ENCODE assay signal across 14 cellular contexts in the genomic region with DNA sequence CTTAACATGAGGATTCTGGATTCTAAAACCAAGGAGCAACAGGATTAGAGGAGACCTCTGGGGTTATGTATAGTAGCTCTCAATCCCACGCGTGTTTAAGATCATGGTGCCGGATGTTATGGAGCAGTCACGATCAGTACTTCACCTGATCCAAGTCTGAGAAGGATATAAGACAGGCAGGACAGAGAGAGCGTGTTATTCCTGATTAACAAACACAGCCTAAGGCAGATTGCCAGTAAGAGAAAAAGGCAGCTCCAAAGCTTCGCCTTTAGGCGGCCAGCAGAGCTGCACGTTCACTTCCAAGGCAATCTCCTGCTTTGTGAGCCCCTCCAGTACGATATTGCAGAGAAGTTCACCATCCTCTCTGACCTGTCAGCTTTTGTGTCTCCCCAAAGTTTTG. TPM values are rescaled to one million over a fixed set of nuclear protein-coding genes. Genes with fewer than 3 reads are reported as not detected.
DNase-seq lines count a peak whose midpoint lies in the region; ATAC-seq, FAIRE-seq and TF ChIP-seq lines count a peak whose summit lies in the region.
"Had no signal": no experiment of that assay in that cellular context is flagged by ENCODE, and none has a peak within 500 bp of the region (broad histone marks: within the 10 kb centered on the region; RNA-seq: fewer than 3 reads in every experiment).

No MANE protein-coding gene starts in this region.

- TF ChIP-seq CTCF in IMR-90 (conservative IDR thresholded peaks at IDR 0.05; ENCODE audit: low read depth, low read length) (no peak), cardiac muscle cell (IDR thresholded peaks at IDR 0.05; ENCODE audit: low read depth, low read length) (peak; percentile 28)

- peaks cover 57% of the 10 kb centered on the region for H4K20me1 ChIP-seq in IMR-90 (ENCODE audit: insufficient read depth, low read length)

- WGBS in IMR-90 (ENCODE audit: extremely low coverage in 2 of 2, insufficient read length in 1 of 2), 2 experiments = 89% methylated on average over 3 of the region's 9 CpGs; no CpG with 5 or more reads in 1 of the 2 experiments

- H2AFZ ChIP-seq in IMR-90 (replicated peaks; ENCODE audit: low read length, poor library complexity) = no peak overlapping the region

- intact Hi-C loops in IMR-90 (cut with micrococcal nuclease) = no loop called here

- BruUV-seq in IMR-90 (replicated peaks; lab: Mats Ljungman, UMichigan) = no TSS peak

- no peak for TF ChIP-seq POLR2A in IMR-90 (IDR thresholded peaks at IDR 0.05; ENCODE audit: low read depth, low read length)

- H3K56ac ChIP-seq in IMR-90 (ENCODE audit: extremely low read depth, insufficient read depth, low read length) = peak overlapping the region; percentile 3; the same call in 1 of the 2 replicates

- H2BK15ac ChIP-seq in IMR-90 (ENCODE audit: low read depth, low read length) = no peak overlapping the region

- DNase-seq in IMR-90 (no peak), astrocyte of the hippocampus (ENCODE audit: low read depth, low spot score) (peak; percentile 42), cardiac muscle cell (ENCODE audit: low read depth in 1 of 2, low spot score in 1 of 2) (peak; percentile 36 to 68), renal cortical epithelial cell (ENCODE audit: low read depth) (peak; percentile 44), frontal cortex (ENCODE audit: low spot score in 2 of 2) (no peak), immature natural killer cell (no peak)
- DNase-seq in T-helper 2 cell treated with Interferon-gamma antibody and Interleukin-4, amounts not matched to agents 5 μg/mL and 100 μg/mL, for 36 hours (ENCODE audit: low spot score) = no peak
- DNase-seq: activated CD4-positive, alpha-beta T cell treated with anti-CD3 and anti-CD28 coated beads for 48 hours; activated naive CD8-positive, alpha-beta T cell treated with anti-CD3 and anti-CD28 coated beads, Interleukin-2, amount 10 ng/mL, durations not matched to agents 7 days and 5 days; colonic mucosa; DMS53 had no signal

- TF ChIP-seq RAD21 in IMR-90 (IDR thresholded peaks at IDR 0.05; ENCODE audit: low read length) = no peak

- H4K91ac ChIP-seq in IMR-90 (ENCODE audit: insufficient read depth, low read depth, low read length) = no peak overlapping the region

- peak overlapping the region in 1 of 5 donors; percentile 4 for H3K4me3 Mint-ChIP-seq in immature natural killer cell
- no peak overlapping the region for H3K4me3 Mint-ChIP-seq in T-helper 2 cell treated with Interferon-gamma antibody and Interleukin-4, amounts not matched to agents 5 μg/mL and 100 μg/mL, for 36 hours
- H3K4me3 Mint-ChIP-seq: activated naive CD8-positive, alpha-beta T cell treated with anti-CD3 and anti-CD28 coated beads, Interleukin-2, amount 10 ng/mL, durations not matched to agents 7 days and 5 days; T-helper 1 cell treated with Interleukin-12 subunit alpha and Interleukin-12 subunit beta and Interleukin-4 antibody, amounts not matched to agents 30 μg/mL and 1 μg/mL, for 36 hours had no signal

- no peak overlapping the region for H2AK9ac ChIP-seq in IMR-90 (replicated peaks; ENCODE audit: low read depth, low read length, poor library complexity)

- no peaks in the 10 kb centered on the region for H3K9me3 ChIP-seq in IMR-90 (ENCODE audit: control insufficient read depth, insufficient read depth, low read length)
- H3K9me3 ChIP-seq in cardiac muscle cell (ENCODE audit: low read depth) = no peaks in the 10 kb centered on the region
- H3K9me3 ChIP-seq: BLaER1, colonic mucosa, esophagus muscularis mucosa had no signal

- H3K36me3 Mint-ChIP-seq in immature natural killer cell = no peaks in the 10 kb centered on the region
- H3K36me3 Mint-ChIP-seq in T-helper 2 cell treated with Interferon-gamma antibody and Interleukin-4, amounts not matched to agents 5 μg/mL and 100 μg/mL, for 36 hours (ENCODE audit: low read depth) = peaks cover 4% of the 10 kb centered on the region
- H3K36me3 Mint-ChIP-seq: activated naive CD8-positive, alpha-beta T cell treated with anti-CD3 and anti-CD28 coated beads, Interleukin-2, amount 10 ng/mL, durations not matched to agents 7 days and 5 days had no signal

- no peak for ATAC-seq in IMR-90 (ENCODE audit: low read depth)

- no peak overlapping the region for H2AK5ac ChIP-seq in IMR-90 (ENCODE audit: low read depth, low read length)

- no peak overlapping the region for H3K4ac ChIP-seq in IMR-90 (ENCODE audit: low read depth, low read length)

- H3K18ac ChIP-seq in IMR-90 (ENCODE audit: low read depth, low read length) = no peak overlapping the region

- in situ Hi-C loops in IMR-90 (cut with MboI; ENCODE audit: low sequenced_read_pairs) = no loop called here

- no peak overlapping the region for H3K27ac ChIP-seq in IMR-90 (ENCODE audit: insufficient read depth, low read length)
- peak overlapping the region; percentile 7 for H3K27ac ChIP-seq in cardiac muscle cell
- H3K27ac ChIP-seq: BLaER1, colonic mucosa had no signal

- no peak overlapping the region for H4K5ac ChIP-seq in IMR-90 (ENCODE audit: low read depth, low read length)

- H3K36me3 ChIP-seq in IMR-90 (ENCODE audit: control insufficient read depth, insufficient read depth, low read length) (no peaks in the 10 kb centered on the region), cardiac muscle cell (no peaks in the 10 kb centered on the region)
- H3K36me3 ChIP-seq: BLaER1, colonic mucosa, esophagus muscularis mucosa had no signal

- H3K27me3 ChIP-seq in IMR-90 (ENCODE audit: control insufficient read depth, insufficient read depth, low read length) = no peaks in the 10 kb centered on the region
- no peaks in the 10 kb centered on the region for H3K27me3 ChIP-seq in cardiac muscle cell
- H3K27me3 ChIP-seq: BLaER1, colonic mucosa, esophagus muscularis mucosa had no signal

- H2BK20ac ChIP-seq in IMR-90 (ENCODE audit: low read depth, low read length) = no peak overlapping the region

- CTCF ChIA-PET in IMR-90 (lab: Yijun Ruan, JAX) = no interaction called here

- H3K14ac ChIP-seq in IMR-90 (replicated peaks; ENCODE audit: low read depth, low read length) = no peak overlapping the region

- H3K4me2 ChIP-seq in IMR-90 (ENCODE audit: low read depth, low read length) = no peak overlapping the region
- H3K4me2 ChIP-seq: BLaER1 had no signal

- no peak for FAIRE-seq in frontal cortex (lab: Jason Lieb, UNC)

- H3K79me1 ChIP-seq in IMR-90 (ENCODE audit: low read depth in 1 of 2, low read length in 2 of 2) = peaks cover 34 to 76% of the 10 kb centered on the region in 2 experiments

- H3K9me3 Mint-ChIP-seq in immature natural killer cell = no peaks in the 10 kb centered on the region
- no peaks in the 10 kb centered on the region for H3K9me3 Mint-ChIP-seq in T-helper 2 cell treated with Interferon-gamma antibody and Interleukin-4, amounts not matched to agents 5 μg/mL and 100 μg/mL, for 36 hours
- H3K9me3 Mint-ChIP-seq: activated naive CD8-positive, alpha-beta T cell treated with anti-CD3 and anti-CD28 coated beads, Interleukin-2, amount 10 ng/mL, durations not matched to agents 7 days and 5 days; T-helper 1 cell treated with Interleukin-12 subunit alpha and Interleukin-12 subunit beta and Interleukin-4 antibody, amounts not matched to agents 30 μg/mL and 1 μg/mL, for 36 hours had no signal

- H2BK120ac ChIP-seq in IMR-90 (ENCODE audit: low read depth, low read length) = no peak overlapping the region

- dilution Hi-C loops in IMR-90 (cut with HindIII; ENCODE audit: low sequenced_read_pairs, unreplicated experiment) = no loop called here

- peaks cover 16% of the 10 kb centered on the region for H3K9me1 ChIP-seq in IMR-90 (ENCODE audit: insufficient read depth, low read length)

- H3K4me3 ChIP-seq in IMR-90 (ENCODE audit: insufficient read depth, low read depth, low read length) (no peak overlapping the region), cardiac muscle cell (no peak overlapping the region)
- H3K4me3 ChIP-seq: BLaER1, colonic mucosa, esophagus muscularis mucosa had no signal

- H3K23ac ChIP-seq in IMR-90 (ENCODE audit: low read depth, low read length) = peak overlapping the region; percentile 79; the same call in 1 of the 2 replicates

- H4K8ac ChIP-seq in IMR-90 (ENCODE audit: low read depth in 2 of 2, low read length in 2 of 2) = no peak overlapping the region; a peak in 1 of 4 replicates

- POLR2A ChIA-PET in IMR-90 (lab: Charles Lee; ENCODE audit: unreplicated experiment) = no interaction called here

- peak overlapping the region in 1 of 6 donors; percentile 45 for H3K27ac Mint-ChIP-seq in immature natural killer cell
- no peak overlapping the region for H3K27ac Mint-ChIP-seq in T-helper 2 cell treated with Interferon-gamma antibody and Interleukin-4, amounts not matched to agents 5 μg/mL and 100 μg/mL, for 36 hours
- H3K27ac Mint-ChIP-seq: activated naive CD8-positive, alpha-beta T cell treated with anti-CD3 and anti-CD28 coated beads, Interleukin-2, amount 10 ng/mL, durations not matched to agents 7 days and 5 days; T-helper 1 cell treated with Interleukin-12 subunit alpha and Interleukin-12 subunit beta and Interleukin-4 antibody, amounts not matched to agents 30 μg/mL and 1 μg/mL, for 36 hours had no signal

- peaks cover 10% of the 10 kb centered on the region for H3K4me1 ChIP-seq in IMR-90 (ENCODE audit: control insufficient read depth, insufficient read depth, low read length)
- peaks cover 17% of the 10 kb centered on the region for H3K4me1 ChIP-seq in cardiac muscle cell (ENCODE audit: low read depth)

- H3K4me1 Mint-ChIP-seq in immature natural killer cell = peaks cover 80 to 88% of the 10 kb centered on the region in 2 donors
- H3K4me1 Mint-ChIP-seq in T-helper 2 cell treated with Interferon-gamma antibody and Interleukin-4, amounts not matched to agents 5 μg/mL and 100 μg/mL, for 36 hours (ENCODE audit: low read depth) = peaks cover 18% of the 10 kb centered on the region

- no peak overlapping the region for H3K9ac ChIP-seq in IMR-90 (ENCODE audit: low read depth, low read length)
- H3K9ac ChIP-seq: BLaER1 had no signal

- H3K27me3 Mint-ChIP-seq in immature natural killer cell (ENCODE audit: low read depth in 3 of 3) = peaks cover 0 to 3% (median 0%) of the 10 kb centered on the region in 3 donors
- H3K27me3 Mint-ChIP-seq in T-helper 2 cell treated with Interferon-gamma antibody and Interleukin-4, amounts not matched to agents 5 μg/mL and 100 μg/mL, for 36 hours (ENCODE audit: low read depth) = no peaks in the 10 kb centered on the region
- H3K27me3 Mint-ChIP-seq: activated naive CD8-positive, alpha-beta T cell treated with anti-CD3 and anti-CD28 coated beads, Interleukin-2, amount 10 ng/mL, durations not matched to agents 7 days and 5 days had no signal

- no peak overlapping the region for H2BK5ac ChIP-seq in IMR-90 (ENCODE audit: low read depth, low read length, poor library complexity, severe bottlenecking)

RNA-seq across cellular contexts. Expression of gene SETD3, which starts 5.5 kb away (rescaled TPM):
- total RNA-seq in IMR-90 (2012; rRNA removed) (31.9 and 35.0 TPM in 2 replicates), cardiac muscle cell (59.4 and 67.5 TPM in 2 replicates), renal cortical epithelial cell (85.9 and 96.7 TPM in 2 replicates), frontal cortex (119 TPM)
- polyA plus RNA-seq in IMR-90 (2012; rRNA removed) (15.9 and 18.8 TPM in 2 replicates), cardiac muscle cell (60.1 and 71.4 TPM in 2 replicates), immature natural killer cell (100 to 1,000 TPM in 1 of 3 donors, 10 to 100 TPM in 2; 60.8 to 112 (median 66.5) TPM)
- polyA plus RNA-seq in IMR-90 (2012; cell fraction: cytosol; rRNA removed) = 5.3 and 7.6 TPM in 2 replicates
- 1.7 and 11.2 TPM in 2 replicates for polyA plus RNA-seq in IMR-90 (2012; cell fraction: nucleus; rRNA removed; ENCODE audit: low replicate concordance)

RNA-seq across cellular contexts. Expression of gene CCNK, which starts 6.0 kb away (rescaled TPM):
- total RNA-seq in IMR-90 (2012; rRNA removed) (18.8 and 33.1 TPM in 2 replicates), cardiac muscle cell (14.2 and 17.3 TPM in 2 replicates), renal cortical epithelial cell (25.2 and 49.1 TPM in 2 replicates), frontal cortex (19.2 TPM)
- polyA plus RNA-seq in IMR-90 (2012; rRNA removed) (25.0 and 38.3 TPM in 2 replicates), cardiac muscle cell (13.3 and 13.7 TPM in 2 replicates), immature natural killer cell (10 to 100 TPM in 2 of 3 donors, 1 to 10 TPM in 1; 5.8 to 32.9 (median 13.2) TPM)
- 9.1 and 12.6 TPM in 2 replicates for polyA plus RNA-seq in IMR-90 (2012; cell fraction: cytosol; rRNA removed)
- polyA plus RNA-seq in IMR-90 (2012; cell fraction: nucleus; rRNA removed; ENCODE audit: low replicate concordance) = 14.4 and 41.8 TPM in 2 replicates

Comparison
In these comparisons a context has a peak if more than half of its experiments do, and no peak if none do; other contexts are left out.
1. DNase-seq: peak in astrocyte of the hippocampus (single experiment), cardiac muscle cell (2 of 2) and renal cortical epithelial cell (single experiment); none in IMR-90 (single experiment), frontal cortex (0 of 2), immature natural killer cell (0 of 3) and T-helper 2 cell treated with Interferon-gamma antibody and Interleukin-4, amounts not matched to agents 5 μg/mL and 100 μg/mL, for 36 hours (single experiment).